25 cellular contexts compared by ENCODE assay signal in genomic region chr2:68800517-68800916, GRCh38.
A peak's percentile ranks its signal among the peaks of the same experiment; 100 is the strongest.
DNase-seq lines count a peak whose midpoint lies in the region; ATAC-seq, FAIRE-seq and TF ChIP-seq lines count a peak whose summit lies in the region.
"Had no signal": no experiment of that assay in that cellular context is flagged by ENCODE, and none has a peak within 500 bp of the region (broad histone marks: within the 10 kb centered on the region; RNA-seq: fewer than 3 reads in every experiment).

No MANE protein-coding gene starts in this region.

- H3K27me3 ChIP-seq in CD8-positive, alpha-beta memory T cell (ENCODE audit: insufficient read depth, low read length, poor library complexity, severe bottlenecking) = no peaks in the 10 kb centered on the region
- H3K27me3 ChIP-seq in GM23338 (ENCODE audit: insufficient read depth) (no peaks in the 10 kb centered on the region), pancreas (no peaks in the 10 kb centered on the region)
- H3K27me3 ChIP-seq: foreskin keratinocyte, heart right ventricle, testis had no signal

- DNase-seq in activated CD4-positive, alpha-beta T cell treated with anti-CD3 and anti-CD28 coated beads for 36 hours = no peak
- no peak for DNase-seq in activated CD4-positive, alpha-beta T cell treated with anti-CD3 and anti-CD28 coated beads, Interleukin-2, amount 50 U/mL, for 48 hours
- DNase-seq in CD8-positive, alpha-beta memory T cell = no peak
- DNase-seq in naive B cell (no peak), GM23338 (ENCODE audit: low spot score) (no peak), pancreas (no peak)
- no peak for DNase-seq in stimulated activated naive CD4-positive, alpha-beta T cell (lab: John Stamatoyannopoulos, UW)
- DNase-seq: activated CD4-positive, alpha-beta T cell treated with anti-CD3 and anti-CD28 coated beads, Interleukin-2, amount 50 U/mL, for 4 hours; activated gamma-delta T cell; foreskin keratinocyte; heart right ventricle; NCI-H1105; NCI-H1930; NCI-H524; nucleus accumbens; psoas muscle; SHP77 treated with DMSO at 0.1 percent for 48 hours; stimulated activated CD4-positive, alpha-beta T cell treated with anti-CD3 and anti-CD28 coated beads, Interleukin-15, amount 100 ng/mL, for 24 hours; stimulated activated naive CD8-positive, alpha-beta T cell treated with anti-CD3 and anti-CD28 coated beads, Interleukin-15, Interleukin-2, amounts not matched to agents 100 U/mL and 50 U/mL, for 24 hours; testis had no signal

- H3K4me3 ChIP-seq in CD8-positive, alpha-beta memory T cell (ENCODE audit: low read length) = no peak overlapping the region
- H3K4me3 ChIP-seq in GM23338 (no peak overlapping the region), pancreas (no peak overlapping the region)
- H3K4me3 ChIP-seq: heart right ventricle, psoas muscle, testis had no signal

- no peaks in the 10 kb centered on the region for H4K20me1 ChIP-seq in GM23338 (replicated peaks; ENCODE audit: insufficient read depth)

- no peak overlapping the region for H3K4me3 Mint-ChIP-seq in activated CD4-positive, alpha-beta T cell treated with anti-CD3 and anti-CD28 coated beads for 36 hours
- H3K4me3 Mint-ChIP-seq in CD8-positive, alpha-beta memory T cell = peak overlapping the region in 1 of 7 donors; percentile 11
- no peak overlapping the region for H3K4me3 Mint-ChIP-seq in activated T-helper 17 cell treated with anti-CD3 and anti-CD28 coated beads, Interleukin-2, amount 50 U/mL, for 72 hours
- H3K4me3 Mint-ChIP-seq in naive B cell = no peak overlapping the region
- no peak overlapping the region for H3K4me3 Mint-ChIP-seq in GM23338
- H3K4me3 Mint-ChIP-seq: brain, WTC11 had no signal

- peaks cover 8% of the 10 kb centered on the region; the same call in 1 of the 2 replicates for H3K9me2 ChIP-seq in GM23338 (ENCODE audit: insufficient read depth)

- peak overlapping the region; percentile 63 for H3K27ac Mint-ChIP-seq in activated CD4-positive, alpha-beta T cell treated with anti-CD3 and anti-CD28 coated beads for 36 hours
- peak overlapping the region in 7 of 8 donors; percentile 14 to 86 (median 72) for H3K27ac Mint-ChIP-seq in CD8-positive, alpha-beta memory T cell
- H3K27ac Mint-ChIP-seq in activated T-helper 17 cell treated with anti-CD3 and anti-CD28 coated beads, Interleukin-2, amount 50 U/mL, for 72 hours = peak overlapping the region; percentile 72
- peak overlapping the region; percentile 61 to 90 (median 88) for H3K27ac Mint-ChIP-seq in naive B cell
- H3K27ac Mint-ChIP-seq in GM23338 = no peak overlapping the region
- H3K27ac Mint-ChIP-seq: brain, WTC11 had no signal

- CTCF ChIA-PET in activated CD4-positive, alpha-beta T cell treated with anti-CD3 and anti-CD28 coated beads for 36 hours (lab: Charles Lee) = no interaction called here
- CTCF ChIA-PET in CD8-positive, alpha-beta memory T cell (lab: Charles Lee) = interaction anchor here (1.1 to 3.8 kb wide), 3 partner anchors 21 to 107 kb away, joined by 3 to 15 read pairs (median 3); no protein-coding TSS in a partner anchor

- no peaks in the 10 kb centered on the region for H3K27me3 Mint-ChIP-seq in activated CD4-positive, alpha-beta T cell treated with anti-CD3 and anti-CD28 coated beads for 36 hours
- no peaks in the 10 kb centered on the region for H3K27me3 Mint-ChIP-seq in CD8-positive, alpha-beta memory T cell
- no peaks in the 10 kb centered on the region for H3K27me3 Mint-ChIP-seq in activated T-helper 17 cell treated with anti-CD3 and anti-CD28 coated beads, Interleukin-2, amount 50 U/mL, for 72 hours
- H3K27me3 Mint-ChIP-seq in naive B cell = no peaks in the 10 kb centered on the region
- H3K27me3 Mint-ChIP-seq in GM23338 (ENCODE audit: insufficient read depth, low read depth, poor library complexity) = no peaks in the 10 kb centered on the region

- intact Hi-C loops in activated CD4-positive, alpha-beta T cell treated with anti-CD3 and anti-CD28 coated beads for 36 hours (cut with DNase I, micrococcal nuclease) = no loop called here
- intact Hi-C loops in pancreas (cut with DNase I) = no loop called here

- H3F3A ChIP-seq in GM23338 (replicated peaks; ENCODE audit: low read depth) = no peaks in the 10 kb centered on the region

- TF ChIP-seq CTCF in GM23338 (conservative IDR thresholded peaks at IDR 0.05; ENCODE audit: low read depth in 2 of 2) = no peak
- TF ChIP-seq CTCF in pancreas (IDR thresholded peaks at IDR 0.05) = no peak

- no peaks in the 10 kb centered on the region for H3K9me3 Mint-ChIP-seq in activated CD4-positive, alpha-beta T cell treated with anti-CD3 and anti-CD28 coated beads for 36 hours (ENCODE audit: low read depth)
- H3K9me3 Mint-ChIP-seq in CD8-positive, alpha-beta memory T cell = no peaks in the 10 kb centered on the region
- H3K9me3 Mint-ChIP-seq in activated T-helper 17 cell treated with anti-CD3 and anti-CD28 coated beads, Interleukin-2, amount 50 U/mL, for 72 hours = no peaks in the 10 kb centered on the region
- H3K9me3 Mint-ChIP-seq in naive B cell (peaks cover 0 to 5% (median 0%) of the 10 kb centered on the region in 7 donors), GM23338 (no peaks in the 10 kb centered on the region; the same call in 2 of the 3 replicates)
- H3K9me3 Mint-ChIP-seq: brain, WTC11 had no signal

- WGBS in pancreas, 2 donors = 80 to 84% methylated on average over 2 of the region's 2 CpGs

- H3K79me2 ChIP-seq in GM23338 (replicated peaks; ENCODE audit: insufficient read depth) = no peaks in the 10 kb centered on the region

- POLR2A ChIA-PET in activated CD4-positive, alpha-beta T cell treated with anti-CD3 and anti-CD28 coated beads for 36 hours (lab: Charles Lee) = no interaction called here
- POLR2A ChIA-PET in CD8-positive, alpha-beta memory T cell (lab: Charles Lee) = interaction anchor here (0.6 kb wide), 1 partner anchor 42 kb away, joined by 3 read pairs; no protein-coding TSS in a partner anchor

- peaks cover 78% of the 10 kb centered on the region for H3K36me3 ChIP-seq in CD8-positive, alpha-beta memory T cell (ENCODE audit: insufficient read depth, low read length)
- H3K36me3 ChIP-seq in GM23338 (ENCODE audit: insufficient read depth) (no peaks in the 10 kb centered on the region), pancreas (no peaks in the 10 kb centered on the region)

- H3K36me3 Mint-ChIP-seq in activated CD4-positive, alpha-beta T cell treated with anti-CD3 and anti-CD28 coated beads for 36 hours (ENCODE audit: low read depth) = peaks cover 56% of the 10 kb centered on the region
- H3K36me3 Mint-ChIP-seq in CD8-positive, alpha-beta memory T cell = peaks cover 21 to 49% (median 38%) of the 10 kb centered on the region in 3 donors
- peaks cover 33% of the 10 kb centered on the region for H3K36me3 Mint-ChIP-seq in activated T-helper 17 cell treated with anti-CD3 and anti-CD28 coated beads, Interleukin-2, amount 50 U/mL, for 72 hours (ENCODE audit: low read depth)
- H3K36me3 Mint-ChIP-seq in naive B cell (peaks cover 44 to 48% of the 10 kb centered on the region in 2 donors), GM23338 (ENCODE audit: low read depth) (no peaks in the 10 kb centered on the region)
- H3K36me3 Mint-ChIP-seq: brain, WTC11 had no signal

- H3K4me2 ChIP-seq in GM23338 = no peak overlapping the region

- ATAC-seq in activated CD4-positive, alpha-beta T cell treated with anti-CD3 and anti-CD28 coated beads for 36 hours = no peak
- no peak for ATAC-seq in activated T-helper 17 cell treated with anti-CD3 and anti-CD28 coated beads, Interleukin-2, amount 50 U/mL, for 72 hours (replicated peaks)
- ATAC-seq in naive B cell (ENCODE audit: low read depth in 2 of 2) = no peak
- ATAC-seq in GM23338 = no peak
- no peak for ATAC-seq in pancreas
- ATAC-seq: heart right ventricle; psoas muscle; stimulated activated naive CD8-positive, alpha-beta T cell treated with anti-CD3 and anti-CD28 coated beads, Interleukin-15, Interleukin-2, amounts not matched to agents 100 U/mL and 50 U/mL, for 24 hours had no signal

- FAIRE-seq in pancreas (lab: Jason Lieb, UNC) = no peak
- FAIRE-seq: colon had no signal

- no peak overlapping the region for H2AFZ ChIP-seq in GM23338

- no peak overlapping the region for H3K27ac ChIP-seq in CD8-positive, alpha-beta memory T cell (ENCODE audit: low read depth, low read length)
- H3K27ac ChIP-seq in GM23338 (ENCODE audit: low read depth) (no peak overlapping the region), pancreas (no peak overlapping the region)
- H3K27ac ChIP-seq: 22Rv1, psoas muscle, testis had no signal

- H3K4me1 ChIP-seq in CD8-positive, alpha-beta memory T cell (ENCODE audit: insufficient read depth, low read length) = peaks cover 42% of the 10 kb centered on the region
- no peaks in the 10 kb centered on the region for H3K4me1 ChIP-seq in GM23338 (ENCODE audit: insufficient read depth)
- no peaks in the 10 kb centered on the region for H3K4me1 ChIP-seq in pancreas
- H3K4me1 ChIP-seq: psoas muscle, testis had no signal

- no peaks in the 10 kb centered on the region for H3K9me3 ChIP-seq in CD8-positive, alpha-beta memory T cell (ENCODE audit: low read length)
- no peaks in the 10 kb centered on the region for H3K9me3 ChIP-seq in pancreas
- H3K9me3 ChIP-seq: heart right ventricle, psoas muscle, testis had no signal

- peaks cover 43% of the 10 kb centered on the region for H3K4me1 Mint-ChIP-seq in activated CD4-positive, alpha-beta T cell treated with anti-CD3 and anti-CD28 coated beads for 36 hours
- H3K4me1 Mint-ChIP-seq in CD8-positive, alpha-beta memory T cell = peaks cover 48 to 61% (median 60%) of the 10 kb centered on the region in 3 donors
- H3K4me1 Mint-ChIP-seq in activated T-helper 17 cell treated with anti-CD3 and anti-CD28 coated beads, Interleukin-2, amount 50 U/mL, for 72 hours = peaks cover 43% of the 10 kb centered on the region
- H3K4me1 Mint-ChIP-seq in naive B cell = peaks cover 47 to 67% (median 52%) of the 10 kb centered on the region in 3 donors
- peaks cover 10% of the 10 kb centered on the region; the same call in 2 of the 3 replicates for H3K4me1 Mint-ChIP-seq in GM23338

TF ChIP-seq in GM23338, 12 proteins besides CTCF, POLR2A, EP300 and RAD21 (continues in another document):
- no peak for TF ChIP-seq ZNF331 (CRISPR knock-in tag; IDR thresholded peaks at IDR 0.05; ENCODE audit: low read depth)
- no peak for TF ChIP-seq POLR2AphosphoS5 (IDR thresholded peaks at IDR 0.05; ENCODE audit: low read depth)
